In genomic region chr2:234292955-234293228, GRCh38 we compare ENCODE assay signal across 11 cellular contexts.
DNase-seq lines count a peak whose midpoint lies in the region; ATAC-seq and TF ChIP-seq lines count a peak whose summit lies in the region.
"Had no signal": no experiment of that assay in that cellular context is flagged by ENCODE, and none has a peak within 500 bp of the region (broad histone marks: within the 10 kb centered on the region; RNA-seq: fewer than 3 reads in every experiment).

No MANE protein-coding gene starts in this region.

- peaks cover 4% of the 10 kb centered on the region for H3K9me3 Mint-ChIP-seq in activated T-cell treated with anti-CD3 and anti-CD28 coated beads, Interleukin-2, amount 50 U/mL, for 4 hours
- H3K9me3 Mint-ChIP-seq in activated CD8-positive, alpha-beta T cell treated with anti-CD3 and anti-CD28 coated beads, Interleukin-2, amount 10 ng/mL, durations not matched to agents 7 days and 5 days (ENCODE audit: insufficient read depth) = no peaks in the 10 kb centered on the region
- peaks cover 0 to 3% of the 10 kb centered on the region in 2 donors for H3K9me3 Mint-ChIP-seq in stimulated activated naive B cell treated with anti-CD40 and anti-IgM and Interleukin-4, amounts not matched to agents 10 μg/mL and 1 μg/mL and 100 μg/mL, for 72 hours
- H3K9me3 Mint-ChIP-seq: H9 had no signal

- H3K4me3 Mint-ChIP-seq in activated T-cell treated with anti-CD3 and anti-CD28 coated beads, Interleukin-2, amount 50 U/mL, for 4 hours = peak overlapping the region; percentile 55
- peak overlapping the region; percentile 64 for H3K4me3 Mint-ChIP-seq in activated CD8-positive, alpha-beta T cell treated with anti-CD3 and anti-CD28 coated beads, Interleukin-2, amount 10 ng/mL, durations not matched to agents 7 days and 5 days
- no peak overlapping the region for H3K4me3 Mint-ChIP-seq in stimulated activated naive B cell treated with anti-CD40 and anti-IgM and Interleukin-4, amounts not matched to agents 10 μg/mL and 1 μg/mL and 100 μg/mL, for 72 hours
- H3K4me3 Mint-ChIP-seq: H9 had no signal

- H3K4me1 Mint-ChIP-seq in activated T-cell treated with anti-CD3 and anti-CD28 coated beads, Interleukin-2, amount 50 U/mL, for 4 hours (ENCODE audit: low read depth) = peaks cover 92% of the 10 kb centered on the region
- peaks cover 85% of the 10 kb centered on the region for H3K4me1 Mint-ChIP-seq in activated CD8-positive, alpha-beta T cell treated with anti-CD3 and anti-CD28 coated beads, Interleukin-2, amount 10 ng/mL, durations not matched to agents 7 days and 5 days (ENCODE audit: low read depth)
- H3K4me1 Mint-ChIP-seq in stimulated activated naive B cell treated with anti-CD40 and anti-IgM and Interleukin-4, amounts not matched to agents 10 μg/mL and 1 μg/mL and 100 μg/mL, for 72 hours = peaks cover 49 to 62% of the 10 kb centered on the region in 2 donors

- no peak for ATAC-seq in activated T-cell treated with anti-CD3 and anti-CD28 coated beads, Interleukin-2, amount 50 U/mL, for 4 hours
- no peak for ATAC-seq in activated CD8-positive, alpha-beta T cell treated with anti-CD3 and anti-CD28 coated beads, Interleukin-2, amount 10 ng/mL, durations not matched to agents 7 days and 5 days
- ATAC-seq in stimulated activated naive B cell treated with anti-CD40 and anti-IgM and Interleukin-4, amounts not matched to agents 10 μg/mL and 1 μg/mL and 100 μg/mL, for 72 hours (replicated peaks) = peak in 1 of 2 donors; percentile 2
- ATAC-seq in HG02981 (IDR thresholded peaks at IDR 0.05; ENCODE audit: unreplicated experiment) = no peak

- peak overlapping the region; percentile 97 for H3K27ac Mint-ChIP-seq in activated CD8-positive, alpha-beta T cell treated with anti-CD3 and anti-CD28 coated beads, Interleukin-2, amount 10 ng/mL, durations not matched to agents 7 days and 5 days
- peak overlapping the region; percentile 97 for H3K27ac Mint-ChIP-seq in stimulated activated naive B cell treated with anti-CD40 and anti-IgM and Interleukin-4, amounts not matched to agents 10 μg/mL and 1 μg/mL and 100 μg/mL, for 72 hours
- H3K27ac Mint-ChIP-seq: H9 had no signal

- H3K4me3 ChIP-seq in HL-60 (replicated peaks; ENCODE audit: insufficient read depth, low read length) = no peak overlapping the region

- TF ChIP-seq CTCF in HL-60 (IDR thresholded peaks at IDR 0.05; ENCODE audit: insufficient read depth, low read length) = no peak

- no peaks in the 10 kb centered on the region for H3K27me3 ChIP-seq in HL-60 (ENCODE audit: insufficient read depth, poor library complexity, severe bottlenecking)

- CTCF ChIA-PET in activated CD8-positive, alpha-beta T cell treated with anti-CD3 and anti-CD28 coated beads, Interleukin-2, amount 10 ng/mL, durations not matched to agents 7 days and 5 days (lab: Charles Lee) = interaction anchor here (0.8 to 6.1 kb wide), 16 partner anchors 15 to 205 kb away, joined by 3 to 49 read pairs (median 10); partner anchors contain the start of gene ARL4C

- no peaks in the 10 kb centered on the region for H3K36me3 Mint-ChIP-seq in activated T-cell treated with anti-CD3 and anti-CD28 coated beads, Interleukin-2, amount 50 U/mL, for 4 hours (ENCODE audit: insufficient read depth)
- peaks cover 16% of the 10 kb centered on the region for H3K36me3 Mint-ChIP-seq in activated CD8-positive, alpha-beta T cell treated with anti-CD3 and anti-CD28 coated beads, Interleukin-2, amount 10 ng/mL, durations not matched to agents 7 days and 5 days (ENCODE audit: low read depth)
- peaks cover 4 to 19% of the 10 kb centered on the region in 2 donors for H3K36me3 Mint-ChIP-seq in stimulated activated naive B cell treated with anti-CD40 and anti-IgM and Interleukin-4, amounts not matched to agents 10 μg/mL and 1 μg/mL and 100 μg/mL, for 72 hours

- H3K27ac ChIP-seq in HL-60 (replicated peaks) = peak overlapping the region; percentile 73

- DNase-seq in activated T-cell treated with anti-CD3 and anti-CD28 coated beads, Interleukin-2, amount 50 U/mL, for 4 hours = no peak
- DNase-seq in activated T-cell treated with anti-CD3 and anti-CD28 coated beads, Interleukin-2, amount 50 U/mL, for 1 hour = no peak
- no peak for DNase-seq in HL-60 (ENCODE audit: low read depth in 1 of 2, low spot score in 1 of 2)
- no peak for DNase-seq in activated CD8-positive, alpha-beta T cell treated with anti-CD3 and anti-CD28 coated beads, Interleukin-2, amount 10 ng/mL, durations not matched to agents 7 days and 5 days
- no peak for DNase-seq in stimulated activated naive B cell treated with anti-CD40 and anti-IgM and Interleukin-4, amounts not matched to agents 10 μg/mL and 1 μg/mL and 100 μg/mL, for 72 hours
- no peak for DNase-seq in AG08395 (ENCODE audit: low spot score)
- DNase-seq in AG08396 (ENCODE audit: low spot score) = no peak
- DNase-seq: cerebellar nuclear complex, H9, NCI-H526 had no signal

- no peaks in the 10 kb centered on the region for H3K27me3 Mint-ChIP-seq in activated T-cell treated with anti-CD3 and anti-CD28 coated beads, Interleukin-2, amount 50 U/mL, for 4 hours (ENCODE audit: low read depth)
- H3K27me3 Mint-ChIP-seq in activated CD8-positive, alpha-beta T cell treated with anti-CD3 and anti-CD28 coated beads, Interleukin-2, amount 10 ng/mL, durations not matched to agents 7 days and 5 days (ENCODE audit: low read depth) = no peaks in the 10 kb centered on the region
- peaks cover 10 to 21% of the 10 kb centered on the region in 2 donors for H3K27me3 Mint-ChIP-seq in stimulated activated naive B cell treated with anti-CD40 and anti-IgM and Interleukin-4, amounts not matched to agents 10 μg/mL and 1 μg/mL and 100 μg/mL, for 72 hours

- POLR2A ChIA-PET in activated CD8-positive, alpha-beta T cell treated with anti-CD3 and anti-CD28 coated beads, Interleukin-2, amount 10 ng/mL, durations not matched to agents 7 days and 5 days (lab: Charles Lee) = interaction anchor here (0.6 to 8.8 kb wide), 16 partner anchors 10 to 438 kb away, joined by 3 to 189 read pairs (median 8); partner anchors contain the start of genes ARL4C and HJURP

Comparison
In these comparisons a context has a peak if more than half of its experiments do, and no peak if none do; other contexts are left out.
1. H3K4me3 Mint-ChIP-seq: peak in activated T-cell treated with anti-CD3 and anti-CD28 coated beads, Interleukin-2, amount 50 U/mL, for 4 hours (single experiment) and activated CD8-positive, alpha-beta T cell treated with anti-CD3 and anti-CD28 coated beads, Interleukin-2, amount 10 ng/mL, durations not matched to agents 7 days and 5 days (single experiment); none in stimulated activated naive B cell treated with anti-CD40 and anti-IgM and Interleukin-4, amounts not matched to agents 10 μg/mL and 1 μg/mL and 100 μg/mL, for 72 hours (0 of 2).